ENCODE assay signal across 8 cellular contexts in genomic region chr2:16608661-16609643, GRCh38. TPM values are rescaled to one million over a fixed set of nuclear protein-coding genes. Genes with fewer than 3 reads are reported as not detected.
A peak's percentile ranks its signal among the peaks of the same experiment; 100 is the strongest.
DNase-seq lines count a peak whose midpoint lies in the region; ATAC-seq and TF ChIP-seq lines count a peak whose summit lies in the region.

No MANE protein-coding gene starts in this region.

- ATAC-seq in GM19324 (IDR thresholded peaks at IDR 0.05; ENCODE audit: low FRiP score, unreplicated experiment) (peak; percentile 87), HG03457 (IDR thresholded peaks at IDR 0.05; ENCODE audit: unreplicated experiment) (peak; percentile 95)

- peak; percentile 79 to 87 for DNase-seq in NCI-H524 (lab: John Stamatoyannopoulos, UW)
- peak; percentile 91 to 93 for DNase-seq in activated CD4-positive, alpha-beta T cell treated with anti-CD3 and anti-CD28 coated beads, Interleukin-2, amount 50 U/mL, for 48 hours
- DNase-seq in effector CD4-positive, alpha-beta T cell = peak; percentile 73
- DNase-seq in lung microvascular endothelial cell (ENCODE audit: low read depth in 2 of 2) = peak; percentile 79 to 82
- peak; percentile 68 to 75 (median 73) for DNase-seq in stimulated activated CD4-positive, alpha-beta T cell treated with anti-CD3 and anti-CD28 coated beads, TNF-alpha, amount 100 ng/mL, for 48 hours (ENCODE audit: low read depth in 3 of 3)

- peak; percentile 95 for TF ChIP-seq CTCF in C4-2B (conservative IDR thresholded peaks at IDR 0.05)

- H3K27ac ChIP-seq in C4-2B = peak overlapping the region; percentile 26

RNA-seq across cellular contexts. Expression of gene CYRIA, which starts 56.7 kb away (rescaled TPM):
- 23.8 and 26.4 TPM in 2 replicates for total RNA-seq in lung microvascular endothelial cell

Comparison
In these comparisons a context has a peak if more than half of its experiments do, and no peak if none do; other contexts are left out.
1. Peak in every context shown above with its lines: DNase-seq, ATAC-seq and H3K27ac ChIP-seq.